Comparison of ENCODE assay signal across 9 cellular contexts in genomic region chr17:77325826-77326581, GRCh38.
A peak's percentile ranks its signal among the peaks of the same experiment; 100 is the strongest.
DNase-seq lines count a peak whose midpoint lies in the region; ATAC-seq and TF ChIP-seq lines count a peak whose summit lies in the region.
"Had no signal": no experiment of that assay in that cellular context is flagged by ENCODE, and none has a peak within 500 bp of the region (broad histone marks: within the 10 kb centered on the region; RNA-seq: fewer than 3 reads in every experiment).

No MANE protein-coding gene starts in this region.

- H3K9me3 ChIP-seq in hepatocyte (ENCODE audit: low read depth) (no peaks in the 10 kb centered on the region), stomach smooth muscle (ENCODE audit: control insufficient read depth in 2 of 2, low read length in 2 of 2) (no peaks in the 10 kb centered on the region)

- H4K20me1 ChIP-seq in hepatocyte (ENCODE audit: insufficient read depth, poor library complexity, severe bottlenecking), result no peaks in the 10 kb centered on the region

- peak overlapping the region in 1 of 2 donors; percentile 37 for H3K9ac ChIP-seq in stomach smooth muscle (ENCODE audit: low read length in 2 of 2)

- no peaks in the 10 kb centered on the region for H3K9me2 ChIP-seq in hepatocyte (replicated peaks; ENCODE audit: insufficient read depth)

- CTCF ChIA-PET in WTC11 (lab: Charles Lee), result interaction anchor here (0.6 to 1.5 kb wide), 2 partner anchors 175 to 238 kb away, joined by 3 to 5 read pairs; no protein-coding TSS in a partner anchor

- peaks cover 88% of the 10 kb centered on the region for H3K79me2 ChIP-seq in hepatocyte

- H3K27me3 Mint-ChIP-seq in activated CD4-positive, alpha-beta T cell treated with anti-CD3 and anti-CD28 coated beads, Interleukin-2, amount 10 ng/mL, durations not matched to agents 24 days and 14 days, result no peaks in the 10 kb centered on the region
- H3K27me3 Mint-ChIP-seq in WTC11 (ENCODE audit: low read depth), result no peaks in the 10 kb centered on the region

- no peak overlapping the region for H3K4me2 ChIP-seq in hepatocyte

- H3K27ac Mint-ChIP-seq in activated CD4-positive, alpha-beta T cell treated with anti-CD3 and anti-CD28 coated beads, Interleukin-2, amount 10 ng/mL, durations not matched to agents 24 days and 14 days, result peak overlapping the region; percentile 89
- peak overlapping the region; percentile 74; the same call in 1 of the 2 replicates for H3K27ac Mint-ChIP-seq in WTC11

- POLR2A ChIA-PET in WTC11 (lab: Charles Lee), result interaction anchor here (0.8 kb wide), 1 partner anchor 75 kb away, joined by 3 read pairs; no protein-coding TSS in a partner anchor

- H2AFZ ChIP-seq in hepatocyte, result no peak overlapping the region

- ATAC-seq in WTC11 (no peak), HG03342 (IDR thresholded peaks at IDR 0.05; ENCODE audit: unreplicated experiment) (no peak), HG02973 (IDR thresholded peaks at IDR 0.05; ENCODE audit: unreplicated experiment) (no peak)

- no peaks in the 10 kb centered on the region for H3K36me3 Mint-ChIP-seq in activated CD4-positive, alpha-beta T cell treated with anti-CD3 and anti-CD28 coated beads, Interleukin-2, amount 10 ng/mL, durations not matched to agents 24 days and 14 days (ENCODE audit: low read depth)
- no peaks in the 10 kb centered on the region; the same call in 1 of the 2 replicates for H3K36me3 Mint-ChIP-seq in WTC11

- DNase-seq in activated CD4-positive, alpha-beta T cell treated with anti-CD3 and anti-CD28 coated beads, Interleukin-2, amount 10 ng/mL, durations not matched to agents 24 days and 14 days, result peak; percentile 73
- DNase-seq in activated CD4-positive, alpha-beta T cell treated with anti-CD3 and anti-CD28 coated beads, Interleukin-2, amount 50 U/mL, for 1 hour, result no peak
- DNase-seq in WTC11 (ENCODE audit: low spot score), result peak; percentile 8
- peak; percentile 9 for DNase-seq in hepatocyte (ENCODE audit: low spot score)
- DNase-seq in NCI-H2227 treated with DMSO at 0.1 percent for 48 hours (lab: John Stamatoyannopoulos, UW), result no peak

- no peaks in the 10 kb centered on the region for H3K9me3 Mint-ChIP-seq in activated CD4-positive, alpha-beta T cell treated with anti-CD3 and anti-CD28 coated beads, Interleukin-2, amount 10 ng/mL, durations not matched to agents 24 days and 14 days
- no peaks in the 10 kb centered on the region for H3K9me3 Mint-ChIP-seq in WTC11

- H3K4me1 ChIP-seq in hepatocyte (ENCODE audit: insufficient read depth), result peaks cover 60% of the 10 kb centered on the region
- H3K4me1 ChIP-seq in stomach smooth muscle (ENCODE audit: control insufficient read depth, insufficient read depth, low read length), result peaks cover 65% of the 10 kb centered on the region

- 87% methylated on average over 20 of the region's 21 CpGs for WGBS in hepatocyte (ENCODE audit: low lambda C conversion rate, missing lambda C conversion rate)

- intact Hi-C loops in activated CD4-positive, alpha-beta T cell treated with anti-CD3 and anti-CD28 coated beads, Interleukin-2, amount 10 ng/mL, durations not matched to agents 24 days and 14 days (cut with micrococcal nuclease), result no loop called here

- H3K27ac ChIP-seq in hepatocyte (peak overlapping the region; percentile 97), stomach smooth muscle (ENCODE audit: low read length) (peak overlapping the region; percentile 92)
- H3K27ac ChIP-seq: HL-60 had no signal

- peaks cover 35% of the 10 kb centered on the region for H3K4me1 Mint-ChIP-seq in activated CD4-positive, alpha-beta T cell treated with anti-CD3 and anti-CD28 coated beads, Interleukin-2, amount 10 ng/mL, durations not matched to agents 24 days and 14 days
- H3K4me1 Mint-ChIP-seq in WTC11, result peaks cover 29% of the 10 kb centered on the region

- H3K4me3 Mint-ChIP-seq in activated CD4-positive, alpha-beta T cell treated with anti-CD3 and anti-CD28 coated beads, Interleukin-2, amount 10 ng/mL, durations not matched to agents 24 days and 14 days, result peak overlapping the region; percentile 60
- H3K4me3 Mint-ChIP-seq in WTC11, result no peak overlapping the region

- H3K36me3 ChIP-seq in hepatocyte (replicated peaks; ENCODE audit: insufficient read depth, low read depth), result no peaks in the 10 kb centered on the region
- no peaks in the 10 kb centered on the region for H3K36me3 ChIP-seq in stomach smooth muscle (ENCODE audit: control insufficient read depth in 2 of 2, insufficient read depth in 2 of 2, low read length in 2 of 2)

- TF ChIP-seq CTCF in WTC11 (IDR thresholded peaks at IDR 0.05) (no peak), hepatocyte (IDR thresholded peaks at IDR 0.05; ENCODE audit: poor library complexity) (no peak)

- H3K4me3 ChIP-seq in hepatocyte, result no peak overlapping the region
- no peak overlapping the region for H3K4me3 ChIP-seq in stomach smooth muscle (ENCODE audit: low read length in 2 of 2)

- no peaks in the 10 kb centered on the region for H3K27me3 ChIP-seq in hepatocyte
- H3K27me3 ChIP-seq in stomach smooth muscle (ENCODE audit: control insufficient read depth in 1 of 2, insufficient read depth in 2 of 2, low read length in 2 of 2), result no peaks in the 10 kb centered on the region

TF ChIP-seq in WTC11, 78 proteins besides CTCF, POLR2A, EP300 and RAD21:
- TF ChIP-seq, protein P1, sequence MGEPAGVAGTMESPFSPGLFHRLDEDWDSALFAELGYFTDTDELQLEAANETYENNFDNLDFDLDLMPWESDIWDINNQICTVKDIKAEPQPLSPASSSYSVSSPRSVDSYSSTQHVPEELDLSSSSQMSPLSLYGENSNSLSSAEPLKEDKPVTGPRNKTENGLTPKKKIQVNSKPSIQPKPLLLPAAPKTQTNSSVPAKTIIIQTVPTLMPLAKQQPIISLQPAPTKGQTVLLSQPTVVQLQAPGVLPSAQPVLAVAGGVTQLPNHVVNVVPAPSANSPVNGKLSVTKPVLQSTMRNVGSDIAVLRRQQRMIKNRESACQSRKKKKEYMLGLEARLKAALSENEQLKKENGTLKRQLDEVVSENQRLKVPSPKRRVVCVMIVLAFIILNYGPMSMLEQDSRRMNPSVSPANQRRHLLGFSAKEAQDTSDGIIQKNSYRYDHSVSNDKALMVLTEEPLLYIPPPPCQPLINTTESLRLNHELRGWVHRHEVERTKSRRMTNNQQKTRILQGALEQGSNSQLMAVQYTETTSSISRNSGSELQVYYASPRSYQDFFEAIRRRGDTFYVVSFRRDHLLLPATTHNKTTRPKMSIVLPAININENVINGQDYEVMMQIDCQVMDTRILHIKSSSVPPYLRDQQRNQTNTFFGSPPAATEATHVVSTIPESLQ (CRISPR knock-in tag; IDR thresholded peaks at IDR 0.05), result no peak
- TF ChIP-seq, protein P2, sequence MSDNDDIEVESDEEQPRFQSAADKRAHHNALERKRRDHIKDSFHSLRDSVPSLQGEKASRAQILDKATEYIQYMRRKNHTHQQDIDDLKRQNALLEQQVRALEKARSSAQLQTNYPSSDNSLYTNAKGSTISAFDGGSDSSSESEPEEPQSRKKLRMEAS (CRISPR knock-in tag; IDR thresholded peaks at IDR 0.05), result no peak
- TF ChIP-seq RELA (CRISPR knock-in tag; IDR thresholded peaks at IDR 0.05; ENCODE audit: borderline replicate concordance) (no peak), TEAD4 (CRISPR knock-in tag; IDR thresholded peaks at IDR 0.05) (no peak), SMAD4 (CRISPR knock-in tag; IDR thresholded peaks at IDR 0.05) (no peak), ZNF232 (CRISPR knock-in tag; IDR thresholded peaks at IDR 0.05) (no peak), USF1 (CRISPR knock-in tag; IDR thresholded peaks at IDR 0.05) (no peak), ZSCAN18 (CRISPR knock-in tag; IDR thresholded peaks at IDR 0.05) (no peak), ATF1 (CRISPR knock-in tag; IDR thresholded peaks at IDR 0.05) (no peak), CREB1 (CRISPR knock-in tag; IDR thresholded peaks at IDR 0.05) (no peak), ZNF416 (CRISPR knock-in tag; IDR thresholded peaks at IDR 0.05) (no peak), ERG (CRISPR knock-in tag; IDR thresholded peaks at IDR 0.05) (no peak)
- TF ChIP-seq, protein P3, sequence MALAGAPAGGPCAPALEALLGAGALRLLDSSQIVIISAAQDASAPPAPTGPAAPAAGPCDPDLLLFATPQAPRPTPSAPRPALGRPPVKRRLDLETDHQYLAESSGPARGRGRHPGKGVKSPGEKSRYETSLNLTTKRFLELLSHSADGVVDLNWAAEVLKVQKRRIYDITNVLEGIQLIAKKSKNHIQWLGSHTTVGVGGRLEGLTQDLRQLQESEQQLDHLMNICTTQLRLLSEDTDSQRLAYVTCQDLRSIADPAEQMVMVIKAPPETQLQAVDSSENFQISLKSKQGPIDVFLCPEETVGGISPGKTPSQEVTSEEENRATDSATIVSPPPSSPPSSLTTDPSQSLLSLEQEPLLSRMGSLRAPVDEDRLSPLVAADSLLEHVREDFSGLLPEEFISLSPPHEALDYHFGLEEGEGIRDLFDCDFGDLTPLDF (CRISPR knock-in tag; IDR thresholded peaks at IDR 0.05), result no peak

Comparison
In these comparisons a context has a peak if more than half of its experiments do, and no peak if none do; other contexts are left out.
1. DNase-seq: peak in activated CD4-positive, alpha-beta T cell treated with anti-CD3 and anti-CD28 coated beads, Interleukin-2, amount 10 ng/mL, durations not matched to agents 24 days and 14 days (single experiment), WTC11 (single experiment) and hepatocyte (single experiment); none in activated CD4-positive, alpha-beta T cell treated with anti-CD3 and anti-CD28 coated beads, Interleukin-2, amount 50 U/mL, for 1 hour (single experiment) and NCI-H2227 treated with DMSO at 0.1 percent for 48 hours (single experiment).